19 cellular contexts compared by ENCODE assay signal in the genomic region with DNA sequence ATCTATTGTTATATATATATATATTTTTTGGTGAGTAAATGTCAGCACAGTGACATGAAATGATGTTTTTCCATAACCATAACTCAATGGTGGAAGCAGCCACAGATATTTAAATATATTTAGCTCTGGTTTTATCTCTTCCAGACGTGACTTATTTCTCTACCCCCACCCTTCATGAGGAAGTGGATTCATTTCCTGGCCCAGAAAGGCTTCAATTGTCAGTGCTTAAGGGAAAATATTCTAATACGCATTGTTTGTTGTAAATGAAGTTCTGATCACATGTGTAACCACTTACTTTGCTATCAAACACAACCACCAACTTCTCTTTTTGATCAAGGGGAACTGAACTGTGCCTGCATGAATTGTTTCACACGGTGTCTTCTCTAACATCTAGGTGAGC. TPM values are rescaled to one million over a fixed set of nuclear protein-coding genes. Genes with fewer than 3 reads are reported as not detected.
"Had no signal": no experiment of that assay in that cellular context is flagged by ENCODE, and none has a peak within 500 bp of the region (broad histone marks: within the 10 kb centered on the region; RNA-seq: fewer than 3 reads in every experiment).

No MANE protein-coding gene starts in this region.

- H3K27ac ChIP-seq: brain microvascular endothelial cell, dorsolateral prefrontal cortex, esophagus squamous epithelium, heart right ventricle, neural progenitor cell, pancreas, skin epidermis, thyroid gland, uterus had no signal

- H3K4me3 ChIP-seq: dorsolateral prefrontal cortex, esophagus squamous epithelium, heart right ventricle, neural progenitor cell, pancreas, skin epidermis, thyroid gland, uterus had no signal

- H3K4me1 ChIP-seq: esophagus squamous epithelium, heart right ventricle, neural progenitor cell, pancreas, thyroid gland, uterus had no signal

- H3K9me3 ChIP-seq: esophagus squamous epithelium, heart right ventricle, pancreas, thyroid gland, uterus had no signal

- H3K36me3 ChIP-seq: brain microvascular endothelial cell, esophagus squamous epithelium, heart right ventricle, neural progenitor cell, pancreas, thyroid gland, uterus had no signal

- H3K27me3 ChIP-seq: brain microvascular endothelial cell, dorsolateral prefrontal cortex, esophagus squamous epithelium, neural progenitor cell, pancreas, thyroid gland, uterus had no signal

- ATAC-seq: heart right ventricle, pancreas had no signal

- DNase-seq: activated CD4-positive, alpha-beta memory T cell treated with anti-CD3 and anti-CD28 coated beads for 36 hours; activated CD4-positive, CD25-positive, alpha-beta regulatory T cell treated with anti-CD3 and anti-CD28 coated beads, Interleukin-2, amount 50 U/mL, for 72 hours; activated gamma-delta T cell; activated T-cell treated with anti-CD3 and anti-CD28 coated beads, Interleukin-2, amount 50 U/mL, for 48 hours; amygdala; brain microvascular endothelial cell; dorsolateral prefrontal cortex; esophagus squamous epithelium; heart right ventricle; kidney; midbrain; pancreas; thyroid gland; uterus had no signal

RNA-seq across cellular contexts. Expression of a gene that starts 14.0 kb away (rescaled TPM):
- total RNA-seq: activated CD4-positive, alpha-beta memory T cell treated with anti-CD3 and anti-CD28 coated beads for 36 hours; cerebellum; heart right ventricle had no signal

RNA-seq across cellular contexts. Expression of a gene that starts 47.8 kb away (rescaled TPM):
- total RNA-seq: activated CD4-positive, alpha-beta memory T cell treated with anti-CD3 and anti-CD28 coated beads for 36 hours; cerebellum; dorsolateral prefrontal cortex; esophagus squamous epithelium; frontal cortex; heart right ventricle; kidney; lower leg skin; pancreas; thyroid gland; uterus had no signal
